In the genomic region with DNA sequence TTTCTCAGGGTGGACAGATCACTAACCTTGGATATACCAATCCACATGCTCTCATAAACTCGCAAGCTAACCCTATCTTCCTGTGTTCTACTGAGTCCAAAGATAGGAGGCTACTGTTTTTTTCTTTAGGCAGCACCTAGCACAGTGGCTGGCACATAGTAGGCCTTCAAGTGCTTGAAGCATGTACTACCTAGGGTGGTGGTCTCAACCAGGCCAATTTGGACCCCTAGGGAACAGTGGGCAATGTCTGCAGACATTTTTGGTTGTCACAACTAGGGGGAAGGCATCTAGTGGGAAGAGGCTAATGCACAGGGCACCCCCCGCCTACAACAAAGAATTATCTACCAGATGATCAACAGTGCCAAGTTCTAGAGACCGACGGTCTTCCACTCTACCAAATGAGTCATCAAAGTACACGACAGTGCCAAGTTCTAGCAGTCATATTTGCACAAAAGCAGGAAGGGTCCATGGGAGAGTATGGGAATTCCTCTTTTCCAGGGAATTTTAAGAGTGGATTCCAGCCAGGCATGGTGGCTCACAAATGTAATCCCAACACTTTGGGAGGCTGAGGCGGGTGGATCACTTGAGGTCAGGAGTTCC, we compare ENCODE assay signal across 19 cellular contexts.
DNase-seq lines count a peak whose midpoint lies in the region; ATAC-seq and TF ChIP-seq lines count a peak whose summit lies in the region.
"Had no signal": no experiment of that assay in that cellular context is flagged by ENCODE, and none has a peak within 500 bp of the region (broad histone marks: within the 10 kb centered on the region; RNA-seq: fewer than 3 reads in every experiment).

No MANE protein-coding gene starts in this region.

- H3K4me3 Mint-ChIP-seq in activated CD4-positive, alpha-beta T cell treated with anti-CD3 and anti-CD28 coated beads for 36 hours, result no peak overlapping the region
- H3K4me3 Mint-ChIP-seq: GM23338 had no signal

- ATAC-seq in activated CD4-positive, alpha-beta T cell treated with anti-CD3 and anti-CD28 coated beads for 36 hours, result peak; percentile 39
- ATAC-seq: activated CD4-positive, CD25-positive, alpha-beta regulatory T cell treated with anti-CD3 and anti-CD28 coated beads, Interleukin-2, amount 50 U/mL, for 24 hours; GM12878; GM23338 had no signal

- no peaks in the 10 kb centered on the region for H3K27me3 Mint-ChIP-seq in activated CD4-positive, alpha-beta T cell treated with anti-CD3 and anti-CD28 coated beads for 36 hours

- POLR2A ChIA-PET in activated CD4-positive, alpha-beta T cell treated with anti-CD3 and anti-CD28 coated beads for 36 hours (lab: Charles Lee), result no interaction called here

- no peaks in the 10 kb centered on the region for H3K9me3 ChIP-seq in mammary epithelial cell (replicated peaks; ENCODE audit: insufficient read depth, low read length)
- H3K9me3 ChIP-seq: pancreas, upper lobe of left lung had no signal

- no peaks in the 10 kb centered on the region for H3K27me3 ChIP-seq in mammary epithelial cell (ENCODE audit: insufficient read depth, low read length)
- H3K27me3 ChIP-seq: pancreas, SJSA1, upper lobe of left lung had no signal

- H3K79me2 ChIP-seq in mammary epithelial cell (ENCODE audit: insufficient read depth, low read length), result no peaks in the 10 kb centered on the region

- peaks cover 28% of the 10 kb centered on the region for H3K4me1 ChIP-seq in mammary epithelial cell (ENCODE audit: insufficient read depth, low read length)
- H3K4me1 ChIP-seq: pancreas, upper lobe of left lung had no signal

- no peak for DNase-seq in activated CD4-positive, alpha-beta T cell treated with anti-CD3 and anti-CD28 coated beads for 36 hours
- no peak for DNase-seq in activated CD4-positive, alpha-beta T cell treated with anti-CD3 and anti-CD28 coated beads for 4 hours
- DNase-seq in M059J (ENCODE audit: low read depth), result peak; percentile 91
- peak; percentile 58 for DNase-seq in mammary epithelial cell
- DNase-seq in myocyte (ENCODE audit: low read depth), result peak; percentile 27
- DNase-seq in stimulated activated CD4-positive, alpha-beta T cell treated with anti-CD3 and anti-CD28 coated beads, Interleukin-1b, Interleukin-23, amount 100 ng/mL, for 48 hours, result no peak
- no peak for DNase-seq in NCI-H82 (lab: John Stamatoyannopoulos, UW)
- no peak for DNase-seq in mesenteric fat pad (ENCODE audit: low spot score)
- DNase-seq: 8988T; activated effector memory CD4-positive, alpha-beta T cell treated with anti-CD3 and anti-CD28 coated beads, Interleukin-2, amount 50 U/mL, for 16 hours; NCI-H1417 treated with DMSO at 0.1 percent for 48 hours; pancreas; stimulated activated CD4-positive, alpha-beta T cell treated with anti-CD3 and anti-CD28 coated beads, Interleukin-15, amount 100 ng/mL, for 24 hours; upper lobe of left lung had no signal

- in situ Hi-C loops in mammary epithelial cell (cut with MboI; ENCODE audit: low sequenced_read_pairs in 2 of 2), result no loop called here

- H4K20me1 ChIP-seq in mammary epithelial cell (ENCODE audit: insufficient read depth, low read length), result no peaks in the 10 kb centered on the region

- no peaks in the 10 kb centered on the region for H3K36me3 ChIP-seq in mammary epithelial cell (ENCODE audit: insufficient read depth, low read length)
- H3K36me3 ChIP-seq: pancreas, SJSA1, upper lobe of left lung had no signal

- CTCF ChIA-PET in activated CD4-positive, alpha-beta T cell treated with anti-CD3 and anti-CD28 coated beads for 36 hours (lab: Charles Lee), result interaction anchor here (0.9 kb wide), 1 partner anchor 461 kb away, joined by 3 read pairs; no protein-coding TSS in a partner anchor
- CTCF ChIA-PET in mammary epithelial cell (lab: Charles Lee; ENCODE audit: low non-redundant PET), result no interaction called here

- no peak overlapping the region for H3K4me2 ChIP-seq in mammary epithelial cell (ENCODE audit: insufficient read depth, low read depth, low read length)
- H3K4me2 ChIP-seq: GM23338 had no signal

- dilution Hi-C loops in mammary epithelial cell (cut with HindIII; ENCODE audit: low sequenced_read_pairs), result no loop called here

- no peak overlapping the region for H3K27ac ChIP-seq in mammary epithelial cell (ENCODE audit: insufficient read depth, low read depth, low read length)
- H3K27ac ChIP-seq: epithelial cell of prostate, pancreas, SJSA1, upper lobe of left lung had no signal

- WGBS in mammary epithelial cell (ENCODE audit: low coverage, missing lambda C conversion rate), result 37% methylated on average over 5 of the region's 6 CpGs

- H3K9ac ChIP-seq in mammary epithelial cell (ENCODE audit: insufficient read depth, low read length), result no peak overlapping the region

- H3K4me3 ChIP-seq in mammary epithelial cell (replicated peaks in 1 of 3; ENCODE audit: insufficient read depth in 1 of 3, low read depth in 2 of 3, low read length in 3 of 3), result no peak overlapping the region
- H3K4me3 ChIP-seq: GM12878, GM23338, pancreas, SJSA1, upper lobe of left lung had no signal

- no peaks in the 10 kb centered on the region for H3K9me3 Mint-ChIP-seq in activated CD4-positive, alpha-beta T cell treated with anti-CD3 and anti-CD28 coated beads for 36 hours (ENCODE audit: low read depth)

- intact Hi-C loops in activated CD4-positive, alpha-beta T cell treated with anti-CD3 and anti-CD28 coated beads for 36 hours (cut with DNase I, micrococcal nuclease), result no loop called here
- intact Hi-C loops in mammary epithelial cell (cut with micrococcal nuclease), result no loop called here

- no peak for TF ChIP-seq CTCF in mammary epithelial cell (conservative IDR thresholded peaks at IDR 0.05 in 1 of 2, IDR thresholded peaks at IDR 0.05 in 1 of 2; ENCODE audit: extremely low read depth in 1 of 2, insufficient read depth in 1 of 2, low read depth in 1 of 2, low read length in 2 of 2)

- no TSS peak for BruUV-seq in mammary epithelial cell (replicated peaks; lab: Mats Ljungman, UMichigan)

- no peak overlapping the region for H2AFZ ChIP-seq in mammary epithelial cell (ENCODE audit: low read depth, low read length)
- H2AFZ ChIP-seq: GM23338 had no signal

- H3K4me1 Mint-ChIP-seq in activated CD4-positive, alpha-beta T cell treated with anti-CD3 and anti-CD28 coated beads for 36 hours, result peaks cover 6% of the 10 kb centered on the region
- H3K4me1 Mint-ChIP-seq: GM23338 had no signal

- H3K36me3 Mint-ChIP-seq in activated CD4-positive, alpha-beta T cell treated with anti-CD3 and anti-CD28 coated beads for 36 hours (ENCODE audit: low read depth), result peaks cover 3% of the 10 kb centered on the region

- no peak overlapping the region for H3K27ac Mint-ChIP-seq in activated CD4-positive, alpha-beta T cell treated with anti-CD3 and anti-CD28 coated beads for 36 hours
- H3K27ac Mint-ChIP-seq: GM23338 had no signal

Comparison
In these comparisons a context has a peak if more than half of its experiments do, and no peak if none do; other contexts are left out.
1. DNase-seq: peak in M059J (single experiment), mammary epithelial cell (single experiment) and myocyte (single experiment); none in activated CD4-positive, alpha-beta T cell treated with anti-CD3 and anti-CD28 coated beads for 36 hours (single experiment), activated CD4-positive, alpha-beta T cell treated with anti-CD3 and anti-CD28 coated beads for 4 hours (0 of 2), stimulated activated CD4-positive, alpha-beta T cell treated with anti-CD3 and anti-CD28 coated beads, Interleukin-1b, Interleukin-23, amount 100 ng/mL, for 48 hours (single experiment), NCI-H82 (single experiment) and mesenteric fat pad (single experiment).